ENCODE assay signal across 8 cellular contexts in the genomic region with DNA sequence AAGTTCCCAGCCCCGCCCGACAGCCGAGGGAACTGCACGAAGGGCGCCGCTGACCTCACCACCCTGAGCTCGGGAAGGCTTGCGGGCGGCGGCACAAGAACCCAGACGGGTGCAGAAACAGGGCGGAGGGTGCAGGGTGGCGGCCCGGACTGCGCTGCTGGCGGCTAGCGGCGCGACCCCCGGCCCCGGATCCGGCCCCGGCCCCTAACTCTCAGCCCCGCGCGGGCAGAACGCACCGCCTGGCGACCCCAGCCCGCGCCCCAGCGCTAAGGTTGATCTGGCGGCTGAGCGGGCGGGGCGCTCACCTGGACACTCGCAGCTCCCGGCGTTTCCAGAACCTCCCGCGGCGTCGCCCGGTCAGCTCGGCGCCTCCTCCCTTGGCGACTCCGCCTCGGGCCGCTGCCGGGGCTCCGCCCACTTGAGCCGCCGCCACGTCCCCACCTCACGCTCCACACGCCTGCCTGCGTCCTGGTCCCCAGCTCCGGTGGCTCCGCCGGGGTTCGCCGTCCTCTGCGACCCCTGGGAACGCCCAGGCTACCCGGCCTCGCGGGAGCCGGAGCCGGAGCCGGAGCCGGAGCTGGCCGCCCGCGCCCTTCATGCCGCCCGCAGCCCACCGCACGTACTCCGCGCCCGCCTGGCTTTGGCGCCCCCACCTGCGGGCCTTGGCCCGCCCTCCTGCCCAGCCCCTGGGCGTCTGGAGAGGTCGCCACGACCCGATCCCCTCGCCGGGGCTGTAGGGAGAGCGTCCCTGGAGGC. TPM values are rescaled to one million over a fixed set of nuclear protein-coding genes. Genes with fewer than 3 reads are reported as not detected.
DNase-seq lines count a peak whose midpoint lies in the region; ATAC-seq and TF ChIP-seq lines count a peak whose summit lies in the region.

A gene (minus strand): TSS at position 369 of the 756 bp plus-strand sequence. CDS start 9,227 bp downstream, outside the sequence.

- no peaks in the 10 kb centered on the region for H3K9me2 ChIP-seq in GM23338 (ENCODE audit: insufficient read depth)

- H3K27ac ChIP-seq in GM23338 (ENCODE audit: low read depth): no peak within 1 kb of the TSS
- peak within 1 kb of the TSS; percentile 72 for H3K27ac ChIP-seq in caudate nucleus (ENCODE audit: low read depth, low read length)

- DNase-seq in GM10248 (ENCODE audit: extremely low spot score) (peak; percentile 94), GM23338 (ENCODE audit: low spot score) (peak; percentile 87), caudate nucleus (lab: John Stamatoyannopoulos, UW) (peak in 33 of 61 donors; percentile 15 to 87 (median 33)), iPS-NIHi7 (ENCODE audit: extremely low spot score) (peak; percentile 89), skeletal muscle cell (ENCODE audit: low read depth) (no peak), OCI-M2 (lab: John Stamatoyannopoulos, UW; ENCODE audit: unreplicated experiment) (no peak)

- H3K27me3 ChIP-seq in GM23338 (ENCODE audit: insufficient read depth): peaks cover 25% of the 10 kb centered on the region

- H3K4me3 Mint-ChIP-seq in GM23338: peak within 1 kb of the TSS; percentile 68
- peak within 1 kb of the TSS; percentile 64 for H3K4me3 Mint-ChIP-seq in T-helper 1 cell treated with Interleukin-12 subunit alpha and Interleukin-12 subunit beta and Interleukin-4 antibody, amounts not matched to agents 30 μg/mL and 1 μg/mL, for 36 hours

- POLR2A ChIA-PET in GM10248 (lab: Yijun Ruan, JAX): interaction anchor here (0.6 to 1.2 kb wide), 5 partner anchors 11 to 975 kb away, joined by 3 to 6 read pairs (median 3); no protein-coding TSS in a partner anchor

- H3K4me3 ChIP-seq in GM23338 (peak within 1 kb of the TSS; percentile 80), skeletal muscle cell (ENCODE audit: low read depth, low read length) (peak within 1 kb of the TSS; percentile 74)

- no peaks in the 10 kb centered on the region for H3K36me3 Mint-ChIP-seq in GM23338 (ENCODE audit: low read depth)
- H3K36me3 Mint-ChIP-seq in T-helper 1 cell treated with Interleukin-12 subunit alpha and Interleukin-12 subunit beta and Interleukin-4 antibody, amounts not matched to agents 30 μg/mL and 1 μg/mL, for 36 hours (ENCODE audit: low read depth): peaks cover 11% of the 10 kb centered on the region

- 0 out of 2 replicates have a peak, but pooled peaks cover 3% of the 10 kb centered on the region for H3F3A ChIP-seq in GM23338 (replicated peaks; ENCODE audit: low read depth)

- no peaks in the 10 kb centered on the region for H3K4me1 ChIP-seq in GM23338 (ENCODE audit: insufficient read depth)

- H4K20me1 ChIP-seq in GM23338 (replicated peaks; ENCODE audit: insufficient read depth): no peaks in the 10 kb centered on the region

- H2AFZ ChIP-seq in GM23338: peak within 1 kb of the TSS; percentile 100

- H3K36me3 ChIP-seq in GM23338 (ENCODE audit: insufficient read depth): no peaks in the 10 kb centered on the region

- no peak within 1 kb of the TSS for H3K27ac Mint-ChIP-seq in GM23338
- H3K27ac Mint-ChIP-seq in T-helper 1 cell treated with Interleukin-12 subunit alpha and Interleukin-12 subunit beta and Interleukin-4 antibody, amounts not matched to agents 30 μg/mL and 1 μg/mL, for 36 hours: no peak within 1 kb of the TSS

- peak within 1 kb of the TSS; percentile 93 for H3K4me2 ChIP-seq in GM23338

- no peaks in the 10 kb centered on the region for H3K79me2 ChIP-seq in GM23338 (replicated peaks; ENCODE audit: insufficient read depth)

- H3K9me3 Mint-ChIP-seq in GM23338: no peaks in the 10 kb centered on the region
- H3K9me3 Mint-ChIP-seq in T-helper 1 cell treated with Interleukin-12 subunit alpha and Interleukin-12 subunit beta and Interleukin-4 antibody, amounts not matched to agents 30 μg/mL and 1 μg/mL, for 36 hours: no peaks in the 10 kb centered on the region

- TF ChIP-seq CTCF in GM10248 (IDR thresholded peaks at IDR 0.05; ENCODE audit: control extremely low read depth, extremely low read depth, low read depth, missing control alignments) (no peak), GM23338 (conservative IDR thresholded peaks at IDR 0.05; ENCODE audit: low read depth in 2 of 2) (peak; percentile 4 to 7; a peak in 1 of 4 replicates), LNCAP (IDR thresholded peaks at IDR 0.05) (peak; percentile 19; the same call in 1 of the 2 replicates)

- H3K27me3 Mint-ChIP-seq in GM23338 (ENCODE audit: insufficient read depth, low read depth, poor library complexity): peaks cover 32% of the 10 kb centered on the region
- H3K27me3 Mint-ChIP-seq in T-helper 1 cell treated with Interleukin-12 subunit alpha and Interleukin-12 subunit beta and Interleukin-4 antibody, amounts not matched to agents 30 μg/mL and 1 μg/mL, for 36 hours (ENCODE audit: low read depth): peaks cover 27% of the 10 kb centered on the region

- peaks cover 12% of the 10 kb centered on the region; the same call in 2 of the 3 replicates for H3K4me1 Mint-ChIP-seq in GM23338
- H3K4me1 Mint-ChIP-seq in T-helper 1 cell treated with Interleukin-12 subunit alpha and Interleukin-12 subunit beta and Interleukin-4 antibody, amounts not matched to agents 30 μg/mL and 1 μg/mL, for 36 hours (ENCODE audit: low read depth): peaks cover 47% of the 10 kb centered on the region

- peak; percentile 80 for ATAC-seq in GM23338

- CTCF ChIA-PET in GM10248 (lab: Yijun Ruan, JAX): interaction anchor here (1.0 to 8.5 kb wide), 17 partner anchors 8 to 161 kb away, joined by 3 to 124 read pairs (median 5); no protein-coding TSS in a partner anchor

TF ChIP-seq in GM23338, 12 proteins besides CTCF, POLR2A, EP300 and RAD21:
- TF ChIP-seq EZH2 (IDR thresholded peaks at IDR 0.05; ENCODE audit: low read depth, unreplicated experiment) (no peak), POLR2AphosphoS5 (IDR thresholded peaks at IDR 0.05; ENCODE audit: low read depth) (peak; percentile 64)

RNA-seq across cellular contexts. Expression of the gene that starts here (rescaled TPM):
- total RNA-seq in GM23338 (2014; rRNA removed; shearing (Covaris generic)): 8.0 and 10.3 TPM in 2 replicates
- polyA plus RNA-seq in GM23338 (2016; fragmentation: Nextera tagmentation; extraction: Ambion mirVana): 5.9 and 8.1 TPM in 2 replicates

Comparison
In these comparisons a context has a peak if more than half of its experiments do, and no peak if none do; other contexts are left out.
1. DNase-seq: peak in GM10248 (single experiment), GM23338 (single experiment), caudate nucleus (33 of 61) and iPS-NIHi7 (single experiment); none in skeletal muscle cell (single experiment) and OCI-M2 (single experiment).